ENCODE assay signal across 8 cellular contexts in the genomic region with DNA sequence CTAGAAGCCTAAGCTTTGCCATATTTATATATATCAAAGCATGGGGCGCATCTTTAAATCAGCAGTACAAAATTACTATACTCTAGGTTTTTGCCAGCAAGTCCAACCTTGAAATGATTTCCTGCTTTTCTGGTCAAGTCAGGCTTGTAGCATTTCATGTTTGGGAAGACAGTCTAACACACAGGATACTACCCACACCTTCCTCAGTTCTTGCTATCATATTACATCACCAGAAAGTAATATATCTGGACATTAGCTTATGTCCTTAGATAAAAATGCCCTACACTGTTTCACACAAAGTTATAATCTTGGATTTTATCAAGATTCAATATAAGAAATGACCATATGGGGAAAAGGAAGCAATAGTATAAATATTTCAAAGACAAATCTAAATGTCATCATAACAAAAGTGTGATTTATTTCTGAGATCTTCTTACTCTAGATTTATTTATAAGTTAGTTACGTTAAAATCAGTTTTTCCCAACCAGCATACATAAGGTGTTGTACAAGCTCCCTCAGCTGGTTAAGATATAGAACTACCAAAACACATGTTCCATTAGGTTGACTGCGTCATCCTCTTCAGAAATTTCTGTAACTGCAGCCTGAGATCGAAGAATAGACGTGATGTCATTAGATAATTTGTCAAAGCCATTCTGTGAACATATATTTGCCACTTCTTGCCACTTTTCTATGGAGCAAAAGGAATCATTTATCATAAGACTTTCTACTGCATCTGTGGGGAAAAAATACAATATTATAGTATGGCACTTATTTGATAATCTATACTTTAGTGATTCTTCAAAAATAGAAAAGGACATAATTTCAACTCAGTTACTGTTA. TPM values are rescaled to one million over a fixed set of nuclear protein-coding genes. Genes with fewer than 3 reads are reported as not detected.
DNase-seq lines count a peak whose midpoint lies in the region; ATAC-seq and TF ChIP-seq lines count a peak whose summit lies in the region.

No MANE protein-coding gene starts in this region.

- H3K27me3 ChIP-seq in PC-3 (ENCODE audit: low read length), result no peaks in the 10 kb centered on the region
- no peaks in the 10 kb centered on the region for H3K27me3 ChIP-seq in mesendoderm (ENCODE audit: insufficient read depth, low read length, poor library complexity)

- H2AK5ac ChIP-seq in mesendoderm (ENCODE audit: low read length), result no peak overlapping the region

- H3K23ac ChIP-seq in mesendoderm (ENCODE audit: low read length), result no peak overlapping the region

- H2BK120ac ChIP-seq in mesendoderm (ENCODE audit: low read depth, low read length), result no peak overlapping the region

- peak; percentile 83 for ATAC-seq in PC-3

- no peak overlapping the region for H3K56ac ChIP-seq in mesendoderm (ENCODE audit: low read length)

- H3K4me2 ChIP-seq in PC-3 (ENCODE audit: low read length) (0 out of 2 replicates have a peak overlapping the region, but pooled peaks have one; percentile 0), mesendoderm (ENCODE audit: low read length) (no peak overlapping the region)

- DNase-seq in AG09319 (ENCODE audit: extremely low read depth, low read depth) (no peak), GM13976 (ENCODE audit: low spot score) (peak; percentile 68), HPDE6-E6E7 (ENCODE audit: extremely low spot score) (peak; percentile 50), PC-3 (peak; percentile 72), dermis blood vessel endothelial cell (peak; percentile 79), mesendoderm (peak; percentile 47), NCI-H1048 (lab: John Stamatoyannopoulos, UW) (no peak)
- no peak for DNase-seq in activated CD4-positive, alpha-beta T cell treated with anti-CD3 and anti-CD28 coated beads for 1 hour

- no peaks in the 10 kb centered on the region for H4K20me1 ChIP-seq in PC-3 (ENCODE audit: low read length)

- H3K18ac ChIP-seq in mesendoderm (ENCODE audit: low read length), result no peak overlapping the region

- H3K9ac ChIP-seq in PC-3 (ENCODE audit: low read length) (no peak overlapping the region), mesendoderm (ENCODE audit: low read length) (no peak overlapping the region)

- H3K36me3 ChIP-seq in PC-3 (ENCODE audit: low read depth, low read length) (no peaks in the 10 kb centered on the region), mesendoderm (ENCODE audit: control insufficient read depth, insufficient read depth, low read length) (no peaks in the 10 kb centered on the region)

- no peak overlapping the region for H3K4ac ChIP-seq in mesendoderm (ENCODE audit: low read depth, low read length)

- H3K9me3 ChIP-seq in PC-3 (ENCODE audit: low read length), result no peaks in the 10 kb centered on the region

- intact Hi-C loops in PC-3 (cut with micrococcal nuclease), result loop anchor here (1.0 kb wide), 2 partner anchors 160 to 275 kb away; no protein-coding TSS in a partner anchor

- H3K27ac ChIP-seq in PC-3 (ENCODE audit: low read length) (no peak overlapping the region), mesendoderm (ENCODE audit: low read depth, low read length) (no peak overlapping the region)

- no peak overlapping the region for H2BK5ac ChIP-seq in mesendoderm (ENCODE audit: low read length)

- in situ Hi-C loops in GM13976 (cut with MboI; ENCODE audit: low sequenced_read_pairs, unreplicated experiment), result no loop called here

- H4K8ac ChIP-seq in mesendoderm (ENCODE audit: low read depth, low read length), result no peak overlapping the region

- H3K79me2 ChIP-seq in PC-3 (ENCODE audit: low read length) (no peaks in the 10 kb centered on the region), mesendoderm (ENCODE audit: control insufficient read depth, insufficient read depth, low read length) (no peaks in the 10 kb centered on the region)

- H3F3A ChIP-seq in PC-3 (ENCODE audit: low read length, unreplicated experiment), result no peaks in the 10 kb centered on the region

- H4K5ac ChIP-seq in mesendoderm (ENCODE audit: low read length), result no peak overlapping the region

- H3K9me2 ChIP-seq in PC-3 (replicated peaks; ENCODE audit: low read length), result no peaks in the 10 kb centered on the region

- H3K4me1 ChIP-seq in PC-3 (ENCODE audit: insufficient read depth, low read length), result no peaks in the 10 kb centered on the region
- H3K4me1 ChIP-seq in mesendoderm (ENCODE audit: control insufficient read depth, low read depth, low read length), result no peaks in the 10 kb centered on the region

- no TSS peak for BruUV-seq in PC-3 (replicated peaks; lab: Mats Ljungman, UMichigan)

- POLR2A ChIA-PET in PC-3 (lab: Charles Lee; ENCODE audit: unreplicated experiment), result interaction anchor here (0.5 to 0.6 kb wide), 2 partner anchors 21 to 125 kb away, joined by 3 to 4 read pairs; partner anchors contain the start of gene RTN4

- H3K79me1 ChIP-seq in mesendoderm (ENCODE audit: low read length), result no peaks in the 10 kb centered on the region

- no peak overlapping the region for H2BK15ac ChIP-seq in mesendoderm (replicated peaks; ENCODE audit: low read depth)

- TF ChIP-seq CTCF in AG09319 (IDR thresholded peaks at IDR 0.05; ENCODE audit: low read depth, low read length) (peak; percentile 60), GM13976 (IDR thresholded peaks at IDR 0.05; ENCODE audit: borderline replicate concordance, control extremely low read depth, extremely low read depth, insufficient read depth, missing control alignments) (peak; percentile 26), PC-3 (conservative IDR thresholded peaks at IDR 0.05; ENCODE audit: low read depth, low read length) (peak; percentile 91)

- WGBS in mesendoderm (ENCODE audit: extremely low coverage, insufficient coverage, low lambda C conversion rate), result no CpG with 5 or more reads among the region's 5 CpGs

- CTCF ChIA-PET in PC-3 (lab: Charles Lee), result interaction anchor here (0.6 to 2.3 kb wide), 7 partner anchors 82 to 304 kb away, joined by 3 to 6 read pairs (median 4); no protein-coding TSS in a partner anchor

- H3K4me3 ChIP-seq in PC-3 (ENCODE audit: low read length) (no peak overlapping the region), mesendoderm (ENCODE audit: low read length) (no peak overlapping the region)

- no peak overlapping the region for H2AFZ ChIP-seq in PC-3 (ENCODE audit: low read length)

RNA-seq across cellular contexts. Expression of gene CLHC1, which starts 56.6 kb away (rescaled TPM):
- 1.8 and 3.9 TPM in 2 replicates for total RNA-seq in PC-3 (2014; rRNA removed)
- total RNA-seq in dermis blood vessel endothelial cell, result 6.9 and 8.2 TPM in 2 replicates
- polyA plus RNA-seq in mesendoderm (2013, experiment 1 of 2), result 5.4 TPM
- 5.3 TPM for polyA plus RNA-seq in mesendoderm (2013, experiment 2 of 2)

RNA-seq across cellular contexts. Expression of gene RPS27A, which starts 57.0 kb away (rescaled TPM):
- total RNA-seq in PC-3 (2014; rRNA removed), result 1,096 and 1,330 TPM in 2 replicates
- 694 and 1,366 TPM in 2 replicates for total RNA-seq in dermis blood vessel endothelial cell
- 3,326 TPM for polyA plus RNA-seq in mesendoderm (2013, experiment 1 of 2)
- polyA plus RNA-seq in mesendoderm (2013, experiment 2 of 2), result 3,454 TPM

Comparison
In these comparisons a context has a peak if more than half of its experiments do, and no peak if none do; other contexts are left out.
1. DNase-seq: peak in GM13976 (single experiment), HPDE6-E6E7 (single experiment), PC-3 (single experiment), dermis blood vessel endothelial cell (single experiment) and mesendoderm (single experiment); none in AG09319 (single experiment), NCI-H1048 (single experiment) and activated CD4-positive, alpha-beta T cell treated with anti-CD3 and anti-CD28 coated beads for 1 hour (single experiment).
2. CTCF ChIP-seq: peak in every context shown above with its lines; median percentile 91 in PC-3; 60 in AG09319; 26 in GM13976.